8 cellular contexts compared by ENCODE assay signal in the genomic region with DNA sequence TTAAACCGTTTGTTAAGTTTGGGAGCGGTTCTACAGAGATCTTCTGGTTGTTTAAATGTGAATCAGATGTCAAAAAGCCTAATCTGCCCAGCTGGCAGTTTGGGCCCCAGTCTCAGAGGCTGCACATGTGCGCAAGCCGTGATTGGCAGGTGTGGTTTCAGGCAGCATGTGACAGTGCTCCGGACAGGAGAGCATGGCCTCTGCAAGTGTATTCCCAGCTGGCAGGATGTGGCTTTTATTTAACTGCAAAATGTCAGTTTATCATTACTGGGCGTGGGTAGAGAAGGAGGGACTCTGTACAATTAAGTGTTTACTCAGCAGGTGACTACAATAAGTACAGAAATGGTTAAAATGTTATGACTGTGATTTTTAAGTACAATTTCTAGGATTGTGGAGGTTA.
DNase-seq lines count a peak whose midpoint lies in the region; ATAC-seq and TF ChIP-seq lines count a peak whose summit lies in the region.

No MANE protein-coding gene starts in this region.

- no peaks in the 10 kb centered on the region for H3K36me3 Mint-ChIP-seq in HFFc6 (ENCODE audit: low read depth)
- no peaks in the 10 kb centered on the region for H3K36me3 Mint-ChIP-seq in activated naive CD4-positive, alpha-beta T cell treated with anti-CD3 and anti-CD28 coated beads, Interleukin-2, amount 50 U/mL, for 72 hours

- DNase-seq in activated T-cell treated with anti-CD3 and anti-CD28 coated beads, Interleukin-2, amount 50 U/mL, for 48 hours = peak; percentile 36 to 38
- DNase-seq in activated T-cell treated with anti-CD3 and anti-CD28 coated beads for 4 hours (no peak), HFFc6 (peak; percentile 9), NCI-H146 (lab: John Stamatoyannopoulos, UW) (peak; percentile 72), osteoblast (ENCODE audit: insufficient read length, low spot score, missing footprints) (no peak), tibial artery (no peak), foreskin melanocyte (no peak)
- no peak for DNase-seq in activated naive CD4-positive, alpha-beta T cell treated with anti-CD3 and anti-CD28 coated beads, Interleukin-2, amount 50 U/mL, for 72 hours (ENCODE audit: low spot score in 2 of 2)

- peak overlapping the region; percentile 20 for H3K4me2 ChIP-seq in osteoblast (ENCODE audit: insufficient read depth, low read length)

- peak overlapping the region; percentile 22 for H3K4me3 Mint-ChIP-seq in HFFc6

- no peaks in the 10 kb centered on the region for H3K27me3 ChIP-seq in osteoblast (ENCODE audit: insufficient read depth, low read length)
- no peaks in the 10 kb centered on the region for H3K27me3 ChIP-seq in tibial artery

- ATAC-seq in activated naive CD4-positive, alpha-beta T cell treated with anti-CD3 and anti-CD28 coated beads, Interleukin-2, amount 50 U/mL, for 72 hours = peak; percentile 59 to 86

- H3K27me3 Mint-ChIP-seq in HFFc6 (ENCODE audit: insufficient read depth) = no peaks in the 10 kb centered on the region

- peak overlapping the region; percentile 39 for H3K27ac Mint-ChIP-seq in HFFc6
- H3K27ac Mint-ChIP-seq in activated naive CD4-positive, alpha-beta T cell treated with anti-CD3 and anti-CD28 coated beads, Interleukin-2, amount 50 U/mL, for 72 hours = peak overlapping the region; percentile 4 to 31

- H3K36me3 ChIP-seq in osteoblast (ENCODE audit: insufficient read depth, low read length) (no peaks in the 10 kb centered on the region), tibial artery (no peaks in the 10 kb centered on the region)

- intact Hi-C loops in tibial artery (cut with DNase I; ENCODE audit: low total_unique reads) = no loop called here

- peak overlapping the region; percentile 4 for H3K27ac ChIP-seq in osteoblast (ENCODE audit: low read depth, low read length)
- H3K27ac ChIP-seq in tibial artery = peak overlapping the region in 1 of 2 donors; percentile 2

- no peaks in the 10 kb centered on the region for H3K79me2 ChIP-seq in osteoblast (ENCODE audit: insufficient read depth, low read length)

- peak overlapping the region; percentile 57 for H2AFZ ChIP-seq in osteoblast (ENCODE audit: low read length)

- H3K9me3 ChIP-seq in osteoblast (ENCODE audit: low read depth, low read length) (no peaks in the 10 kb centered on the region), tibial artery (no peaks in the 10 kb centered on the region)

- peaks cover 19% of the 10 kb centered on the region for H3K4me1 ChIP-seq in osteoblast (ENCODE audit: insufficient read depth, low read length)
- peaks cover 0 to 37% (median 12%) of the 10 kb centered on the region in 4 donors for H3K4me1 ChIP-seq in tibial artery

- TF ChIP-seq CTCF in HFFc6 (IDR thresholded peaks at IDR 0.05) (no peak), osteoblast (IDR thresholded peaks at IDR 0.05; ENCODE audit: extremely low read depth, low read depth, low read length) (no peak), tibial artery (IDR thresholded peaks at IDR 0.05) (no peak)

- H3K4me3 ChIP-seq in osteoblast (ENCODE audit: insufficient read depth, low read length) (no peak overlapping the region), tibial artery (no peak overlapping the region)

- H3K4me1 Mint-ChIP-seq in HFFc6 (ENCODE audit: low read depth) = peaks cover 19% of the 10 kb centered on the region

- no peaks in the 10 kb centered on the region for H4K20me1 ChIP-seq in osteoblast (ENCODE audit: insufficient read depth, low read length)

- no peaks in the 10 kb centered on the region for H3K9me3 Mint-ChIP-seq in HFFc6
- no peaks in the 10 kb centered on the region for H3K9me3 Mint-ChIP-seq in activated naive CD4-positive, alpha-beta T cell treated with anti-CD3 and anti-CD28 coated beads, Interleukin-2, amount 50 U/mL, for 72 hours

Comparison
In these comparisons a context has a peak if more than half of its experiments do, and no peak if none do; other contexts are left out.
1. DNase-seq: peak in activated T-cell treated with anti-CD3 and anti-CD28 coated beads, Interleukin-2, amount 50 U/mL, for 48 hours (2 of 2), HFFc6 (single experiment) and NCI-H146 (single experiment); none in activated T-cell treated with anti-CD3 and anti-CD28 coated beads for 4 hours (single experiment), activated naive CD4-positive, alpha-beta T cell treated with anti-CD3 and anti-CD28 coated beads, Interleukin-2, amount 50 U/mL, for 72 hours (0 of 2), osteoblast (single experiment), tibial artery (0 of 2) and foreskin melanocyte (single experiment).